ENCODE assay signal across 8 cellular contexts in the genomic region with DNA sequence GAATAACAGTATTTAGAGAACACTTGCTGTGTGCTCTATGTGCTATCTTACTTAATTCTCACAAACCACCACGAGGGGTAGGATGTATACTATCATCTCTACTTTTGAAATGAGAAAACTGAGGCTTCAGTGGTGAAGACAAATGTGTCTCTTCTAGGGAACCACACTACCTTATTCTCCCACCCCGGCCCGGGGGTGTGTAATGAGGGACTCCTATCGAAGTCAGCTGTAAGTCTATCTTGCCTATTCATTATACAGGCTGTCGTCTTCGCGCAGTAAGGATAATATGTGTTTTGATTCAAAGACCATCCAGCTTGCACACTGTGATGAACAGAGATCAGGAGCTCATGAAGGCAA. TPM values are rescaled to one million over a fixed set of nuclear protein-coding genes. Genes with fewer than 3 reads are reported as not detected.
DNase-seq lines count a peak whose midpoint lies in the region; ATAC-seq and TF ChIP-seq lines count a peak whose summit lies in the region.

No MANE protein-coding gene starts in this region.

- no peaks in the 10 kb centered on the region for H3K9me3 ChIP-seq in AG04450 (ENCODE audit: control insufficient read depth, insufficient read depth, low read length)

- peaks cover 31% of the 10 kb centered on the region for H3K36me3 Mint-ChIP-seq in activated B cell treated with CpG ODN at 0.5 μM for 24 hours (ENCODE audit: low read depth)

- H3K27ac Mint-ChIP-seq in activated B cell treated with CpG ODN at 0.5 μM for 24 hours = peak overlapping the region; percentile 92

- peak overlapping the region; percentile 91 for H3K4me3 Mint-ChIP-seq in activated B cell treated with CpG ODN at 0.5 μM for 24 hours

- intact Hi-C loops in activated B cell treated with CpG ODN at 0.5 μM for 24 hours (cut with micrococcal nuclease) = loop anchor here (2.0 to 10.0 kb wide), 4 partner anchors 200 to 717 kb away; a partner anchor contains a TSS

- no peaks in the 10 kb centered on the region for H3K27me3 ChIP-seq in AG04450 (ENCODE audit: control insufficient read depth, insufficient read depth, low read length)

- CTCF ChIA-PET in AG04450 (lab: Charles Lee) = no interaction called here
- CTCF ChIA-PET in activated B cell treated with CpG ODN at 0.5 μM for 24 hours (lab: Charles Lee) = interaction anchor here (0.7 to 1.8 kb wide), 6 partner anchors 8 to 198 kb away, joined by 3 to 7 read pairs (median 4); no protein-coding TSS in a partner anchor

- POLR2A ChIA-PET in AG04450 (lab: Yijun Ruan, JAX) = interaction anchor here (0.7 kb wide), 1 partner anchor 8 kb away, joined by 3 read pairs; no protein-coding TSS in a partner anchor
- POLR2A ChIA-PET in activated B cell treated with CpG ODN at 0.5 μM for 24 hours (lab: Charles Lee) = interaction anchor here (0.8 to 3.8 kb wide), 4 partner anchors 8 to 198 kb away, joined by 3 to 31 read pairs (median 4); no protein-coding TSS in a partner anchor

- TF ChIP-seq CTCF in AG04450 (IDR thresholded peaks at IDR 0.05; ENCODE audit: low read depth, low read length) (no peak), activated B cell treated with CpG ODN at 0.5 μM for 24 hours (IDR thresholded peaks at IDR 0.05) (no peak), foreskin fibroblast (IDR thresholded peaks at IDR 0.05; ENCODE audit: low read depth, low read length) (no peak)

- H3K27ac ChIP-seq in AG04450 (ENCODE audit: low read depth, low read length) = no peak overlapping the region

- H3K27me3 Mint-ChIP-seq in activated B cell treated with CpG ODN at 0.5 μM for 24 hours = no peaks in the 10 kb centered on the region

- no peaks in the 10 kb centered on the region for H3K9me3 Mint-ChIP-seq in activated B cell treated with CpG ODN at 0.5 μM for 24 hours

- ATAC-seq in GM21723 (IDR thresholded peaks at IDR 0.05; ENCODE audit: unreplicated experiment) = peak; percentile 22
- no peak for ATAC-seq in activated B cell treated with CpG ODN at 0.5 μM for 24 hours (ENCODE audit: low read depth)

- H3K4me3 ChIP-seq in AG04450 (ENCODE audit: low read depth, low read length) (peak overlapping the region; percentile 96), foreskin fibroblast (ENCODE audit: low read depth in 1 of 2, low read length in 2 of 2) (peak overlapping the region; percentile 68 to 96)

- peaks cover 33% of the 10 kb centered on the region for H3K4me1 Mint-ChIP-seq in activated B cell treated with CpG ODN at 0.5 μM for 24 hours

- no peak for DNase-seq in AG04450 (ENCODE audit: low read depth, low spot score)
- DNase-seq in activated B cell treated with CpG ODN at 0.5 μM for 24 hours = no peak
- DNase-seq in foreskin fibroblast = no peak
- peak; percentile 61 to 71 (median 64) for DNase-seq in stimulated activated CD4-positive, alpha-beta T cell treated with anti-CD3 and anti-CD28 coated beads, Interleukin-12 subunit alpha, Interleukin-12 subunit beta, amount 100 ng/mL, for 48 hours (ENCODE audit: low read depth in 2 of 3, low spot score in 1 of 3)
- no peak for DNase-seq in GF-D8 (lab: John Stamatoyannopoulos, UW)
- no peak for DNase-seq in NCI-H2171 (lab: John Stamatoyannopoulos, UW)
- DNase-seq in germinal center (ENCODE audit: low spot score) = no peak

RNA-seq across cellular contexts. Expression of a gene that starts 1.1 kb away (rescaled TPM):
- 11.2 and 11.5 TPM in 2 replicates for polyA plus RNA-seq in AG04450 (2011; rRNA removed)
- polyA minus RNA-seq in AG04450 (2011; rRNA and poly(A)+ RNA removed) = 11.6 and 11.8 TPM in 2 replicates
- total RNA-seq in activated B cell treated with CpG ODN at 0.5 μM for 24 hours = 56.3 and 57.3 TPM in 2 replicates

RNA-seq across cellular contexts. Expression of a gene that starts 1.3 kb away (rescaled TPM):
- 3.7 TPM in 2 replicates for polyA plus RNA-seq in AG04450 (2011; rRNA removed)
- polyA minus RNA-seq in AG04450 (2011; rRNA and poly(A)+ RNA removed) = 2.2 and 2.5 TPM in 2 replicates
- total RNA-seq in activated B cell treated with CpG ODN at 0.5 μM for 24 hours = 1.4 and 2.1 TPM in 2 replicates

Comparison
In these comparisons a context has a peak if more than half of its experiments do, and no peak if none do; other contexts are left out.
1. DNase-seq: peak in stimulated activated CD4-positive, alpha-beta T cell treated with anti-CD3 and anti-CD28 coated beads, Interleukin-12 subunit alpha, Interleukin-12 subunit beta, amount 100 ng/mL, for 48 hours (3 of 3); none in AG04450 (single experiment), activated B cell treated with CpG ODN at 0.5 μM for 24 hours (single experiment), foreskin fibroblast (0 of 2), GF-D8 (single experiment), NCI-H2171 (single experiment) and germinal center (single experiment).